ENCODE assay signal across 8 cellular contexts in the genomic region with DNA sequence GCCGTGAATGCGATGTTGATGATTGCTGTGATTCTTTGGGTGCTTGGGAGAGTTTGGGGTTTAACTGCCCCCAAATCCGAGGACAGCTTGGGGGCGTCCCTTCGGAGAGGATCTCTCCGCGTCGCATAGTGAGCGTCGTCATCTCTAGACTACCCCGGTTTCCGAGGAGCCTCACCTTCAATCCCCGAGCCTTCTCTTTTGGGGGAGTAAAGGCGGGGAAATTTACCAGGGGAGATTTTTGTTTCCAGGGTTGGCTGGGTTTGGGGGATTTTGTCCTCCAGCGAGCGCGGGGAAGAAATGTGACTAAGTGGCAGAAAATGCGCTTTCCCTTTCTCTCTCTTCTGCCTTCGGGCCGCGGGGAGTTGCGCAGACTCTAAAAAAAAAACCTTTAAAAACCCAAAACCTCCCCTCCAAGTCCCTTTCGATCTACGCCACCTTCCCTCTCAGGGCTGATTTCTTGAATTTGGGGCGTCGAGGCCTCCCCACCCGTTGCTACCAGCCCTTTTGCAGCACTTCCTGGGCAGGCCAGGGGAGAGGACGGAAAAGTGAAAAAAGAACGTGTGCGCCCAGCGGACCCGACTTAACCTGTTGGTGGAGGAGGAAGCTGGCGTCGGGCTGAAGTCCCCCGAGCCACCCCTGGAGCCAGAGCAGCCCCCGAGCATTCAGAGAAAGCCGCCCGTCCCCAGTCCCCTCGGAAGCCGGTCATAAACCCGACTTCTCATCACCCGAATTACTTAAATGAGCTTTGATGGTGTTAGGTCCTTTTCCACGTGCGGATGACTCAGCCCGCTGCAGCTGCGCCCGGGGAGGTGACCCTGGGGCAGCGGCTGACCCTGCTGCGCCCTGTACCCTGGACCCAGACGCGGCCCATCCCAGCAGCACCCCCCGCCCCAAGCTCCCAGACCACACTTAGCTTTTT. TPM values are rescaled to one million over a fixed set of nuclear protein-coding genes. Genes with fewer than 3 reads are reported as not detected.
DNase-seq lines count a peak whose midpoint lies in the region; ATAC-seq and TF ChIP-seq lines count a peak whose summit lies in the region.

No MANE protein-coding gene starts in this region.

- H3K9me3 ChIP-seq in Peyer's patch (peaks cover 0 to 3% (median 0%) of the 10 kb centered on the region in 4 donors), lung (ENCODE audit: control insufficient read depth in 2 of 2, insufficient read depth in 1 of 2, low read length in 1 of 2) (no peaks in the 10 kb centered on the region), testis (no peaks in the 10 kb centered on the region)

- peaks cover 37% of the 10 kb centered on the region for H3K27me3 Mint-ChIP-seq in chondrocyte (ENCODE audit: low read depth)

- H3K4me3 ChIP-seq in Peyer's patch = peak overlapping the region; percentile 17 to 51 (median 36)
- H3K4me3 ChIP-seq in lung = no peak overlapping the region
- H3K4me3 ChIP-seq in testis = peak overlapping the region; percentile 55 to 56

- TF ChIP-seq POLR2A in Peyer's patch (IDR thresholded peaks at IDR 0.05) = no peak
- no peak for TF ChIP-seq POLR2A in testis (IDR thresholded peaks at IDR 0.05)

- peaks cover 65% of the 10 kb centered on the region for H3K4me1 Mint-ChIP-seq in chondrocyte (ENCODE audit: low read depth)

- intact Hi-C loops in testis (cut with DNase I; ENCODE audit: low total_unique reads) = no loop called here

- H3K27ac ChIP-seq in Peyer's patch (peak overlapping the region; percentile 46 to 80 (median 62)), lung (ENCODE audit: low read depth in 1 of 2, low read length in 1 of 2) (peak overlapping the region in 1 of 2 donors; percentile 92), testis (peak overlapping the region; percentile 88 to 94)

- H3K27me3 ChIP-seq in Peyer's patch (no peaks in the 10 kb centered on the region), lung (ENCODE audit: control insufficient read depth, insufficient read depth) (no peaks in the 10 kb centered on the region), testis (no peaks in the 10 kb centered on the region)

- H3K36me3 ChIP-seq in Peyer's patch = no peaks in the 10 kb centered on the region
- H3K36me3 ChIP-seq in lung (ENCODE audit: control insufficient read depth in 2 of 2, insufficient read depth in 2 of 2, low read length in 2 of 2) = no peaks in the 10 kb centered on the region
- H3K36me3 ChIP-seq in testis (ENCODE audit: low read depth, missing control alignments) = no peaks in the 10 kb centered on the region

- TF ChIP-seq CTCF in Peyer's patch (IDR thresholded peaks at IDR 0.05) (no peak), chondrocyte (IDR thresholded peaks at IDR 0.05) (no peak), lung (IDR thresholded peaks at IDR 0.05; ENCODE audit: control extremely low read depth, extremely low read depth) (no peak), testis (IDR thresholded peaks at IDR 0.05) (no peak)

- H3K4me3 Mint-ChIP-seq in chondrocyte (ENCODE audit: unreplicated experiment) = peak overlapping the region; percentile 82

- DNase-seq in GM03348 (ENCODE audit: low spot score) (peak; percentile 76), Peyer's patch (peak in 2 of 3 donors; percentile 86 to 91), chondrocyte (ENCODE audit: low spot score) (no peak), lung (ENCODE audit: low spot score) (no peak), testis (peak; percentile 74), NCI-H146 (lab: John Stamatoyannopoulos, UW) (no peak), NCI-H2196 (lab: John Stamatoyannopoulos, UW; ENCODE audit: unreplicated experiment) (no peak), NCI-H146 treated with DMSO at 0.1 percent for 48 hours (lab: John Stamatoyannopoulos, UW; ENCODE audit: unreplicated experiment) (no peak)

- ATAC-seq in lung (ENCODE audit: insufficient read depth, low FRiP score) = peak; percentile 58

- H3K4me1 ChIP-seq in Peyer's patch (peaks cover 0 to 80% (median 4%) of the 10 kb centered on the region in 4 donors), lung (ENCODE audit: control insufficient read depth in 2 of 2, insufficient read depth in 2 of 2, low read length in 2 of 2) (peaks cover 0 to 25% of the 10 kb centered on the region in 2 donors), testis (peaks cover 62% of the 10 kb centered on the region)

- H3K36me3 Mint-ChIP-seq in chondrocyte (ENCODE audit: low read depth) = peaks cover 13% of the 10 kb centered on the region

- no peaks in the 10 kb centered on the region for H3K9me3 Mint-ChIP-seq in chondrocyte (ENCODE audit: low read depth)

- H3K27ac Mint-ChIP-seq in chondrocyte (ENCODE audit: unreplicated experiment) = peak overlapping the region; percentile 94

- 18 to 34% methylated on average over 52 of the region's 52 CpGs for WGBS in lung, 2 donors
- WGBS in testis, 2 donors = 8 to 24% methylated on average over 43 to 52 of the region's 52 CpGs

RNA-seq across cellular contexts. Expression of a gene that starts 17.7 kb away (rescaled TPM):
- total RNA-seq in Peyer's patch = 10 to 100 TPM; 13.5 to 56.9 (median 40.0) TPM
- total RNA-seq in chondrocyte = 95.4 to 117 TPM (median 98.9 TPM) in 3 replicates
- total RNA-seq in lung = 100 to 1,000 TPM; 129 to 190 TPM
- polyA plus RNA-seq in lung = 10 to 100 TPM; 26.0 to 50.5 TPM
- 10 to 100 TPM; 51.7 to 62.4 TPM for total RNA-seq in testis
- polyA plus RNA-seq in testis (ENCODE audit: insufficient read depth, low read depth, low replicate concordance) = 47.4 TPM

RNA-seq across cellular contexts. Expression of a gene that starts 43.6 kb away (rescaled TPM):
- total RNA-seq in Peyer's patch = 1 to 10 TPM in 1 of 4 donors, not detected in 3; 2.1 TPM
- total RNA-seq in chondrocyte = 0.36 to 0.57 TPM (median 0.41 TPM) in 3 replicates
- total RNA-seq in lung = under 1 TPM; 0.20 to 0.25 TPM
- under 1 TPM; 0.01 to 0.14 TPM for polyA plus RNA-seq in lung
- total RNA-seq in testis = 1 to 10 TPM; 1.4 to 2.8 TPM
- polyA plus RNA-seq in testis (ENCODE audit: insufficient read depth, low read depth, low replicate concordance) = 0.16 TPM

RNA-seq across cellular contexts. Expression of a gene that starts 55.9 kb away (rescaled TPM):
- total RNA-seq in Peyer's patch (10 to 100 TPM; 12.5 to 43.7 (median 15.6) TPM), chondrocyte (28.8 to 31.3 TPM (median 29.1 TPM) in 3 replicates), lung (10 to 100 TPM; 14.9 to 22.6 TPM), testis (10 to 100 TPM; 32.2 to 39.8 TPM)
- polyA plus RNA-seq in lung (10 to 100 TPM; 50.0 to 69.0 TPM), testis (ENCODE audit: insufficient read depth, low read depth, low replicate concordance) (21.6 TPM)

Comparison
In these comparisons a context has a peak if more than half of its experiments do, and no peak if none do; other contexts are left out.
1. DNase-seq: peak in GM03348 (single experiment), Peyer's patch (2 of 3) and testis (single experiment); none in chondrocyte (single experiment), lung (single experiment), NCI-H146 (single experiment), NCI-H2196 (single experiment) and NCI-H146 treated with DMSO at 0.1 percent for 48 hours (single experiment).